8 cellular contexts compared by ENCODE assay signal in genomic region chr1:149888160-149888998, GRCh38. TPM values are rescaled to one million over a fixed set of nuclear protein-coding genes. Genes with fewer than 3 reads are reported as not detected.
DNase-seq lines count a peak whose midpoint lies in the region; ATAC-seq and TF ChIP-seq lines count a peak whose summit lies in the region.

No MANE protein-coding gene starts in this region.

- peak; percentile 5 for ATAC-seq in CD4-positive, alpha-beta T cell (ENCODE audit: poor library complexity)
- peak; percentile 21 for ATAC-seq in GM21390 (IDR thresholded peaks at IDR 0.05; ENCODE audit: unreplicated experiment)

- no peak overlapping the region for H3K4me3 Mint-ChIP-seq in CD4-positive, alpha-beta T cell

- peak overlapping the region; percentile 22; the same call in 1 of the 2 replicates for H2AFZ ChIP-seq in OCI-LY7 (ENCODE audit: low read length)

- H3K27me3 Mint-ChIP-seq in CD4-positive, alpha-beta T cell = no peaks in the 10 kb centered on the region

- DNase-seq in CD4-positive, alpha-beta T cell = peak; percentile 45 to 71 (median 60)
- peak; percentile 50 for DNase-seq in HuH-7.5 (ENCODE audit: low spot score)
- DNase-seq in OCI-LY7 (ENCODE audit: low spot score) = peak; percentile 94
- DNase-seq in activated T-cell treated with anti-CD3 and anti-CD28 coated beads for 4 hours = peak; percentile 57
- peak; percentile 96 for DNase-seq in esophagus muscularis mucosa (ENCODE audit: extremely low spot score)
- DNase-seq in myocyte (ENCODE audit: low read depth) = peak; percentile 91
- peak; percentile 55 to 59 for DNase-seq in stimulated activated CD8-positive, alpha-beta memory T cell treated with anti-CD3 and anti-CD28 coated beads, Interleukin-7, amount 100 ng/mL, for 4 hours (ENCODE audit: low read depth in 2 of 2)

- H3K79me2 ChIP-seq in OCI-LY7 (ENCODE audit: insufficient read depth, low read depth, low read length) = 0 out of 2 replicates have a peak, but pooled peaks cover 4% of the 10 kb centered on the region

- no peaks in the 10 kb centered on the region for H3K9me3 Mint-ChIP-seq in CD4-positive, alpha-beta T cell

- H3K9me2 ChIP-seq in OCI-LY7 (ENCODE audit: insufficient read depth, low read length) = no peaks in the 10 kb centered on the region

- POLR2A ChIA-PET in CD4-positive, alpha-beta T cell (lab: Charles Lee) = interaction anchor here (0.6 to 6.7 kb wide), 51 partner anchors 7 to 1393 kb away, joined by 3 to 259 read pairs (median 10); partner anchors contain the start of genes ANP32E, APH1A, BOLA1 and CIART
- POLR2A ChIA-PET in OCI-LY7 (lab: Charles Lee) = interaction anchor here (0.6 to 6.0 kb wide), 14 partner anchors 15 to 374 kb away, joined by 3 to 63 read pairs (median 5); partner anchors contain the start of gene SF3B4

- H3K4me1 Mint-ChIP-seq in CD4-positive, alpha-beta T cell (ENCODE audit: low read depth) = no peaks in the 10 kb centered on the region

- TSS peak; percentile 23 for BruUV-seq in OCI-LY7 (replicated peaks; lab: Mats Ljungman, UMichigan)

- H3K36me3 Mint-ChIP-seq in CD4-positive, alpha-beta T cell (ENCODE audit: low read depth) = no peaks in the 10 kb centered on the region

- H3K4me3 ChIP-seq in OCI-LY7 (ENCODE audit: low read depth, low read length, poor library complexity, severe bottlenecking) (peak overlapping the region; percentile 85), esophagus muscularis mucosa (peak overlapping the region; percentile 66 to 92 (median 80))

- H4K20me1 ChIP-seq in OCI-LY7 (ENCODE audit: insufficient read depth, low read length) = no peaks in the 10 kb centered on the region

- TF ChIP-seq POLR2A in esophagus muscularis mucosa (IDR thresholded peaks at IDR 0.05; ENCODE audit: low read depth) = peak; percentile 6

- peak overlapping the region; percentile 76 for H3K4me2 ChIP-seq in OCI-LY7 (ENCODE audit: low read length)

- no peaks in the 10 kb centered on the region for H3K9me3 ChIP-seq in CD4-positive, alpha-beta T cell (ENCODE audit: control insufficient read depth, low read length)
- H3K9me3 ChIP-seq in OCI-LY7 (ENCODE audit: low read length) = no peaks in the 10 kb centered on the region
- no peaks in the 10 kb centered on the region for H3K9me3 ChIP-seq in esophagus muscularis mucosa

- intact Hi-C loops in CD4-positive, alpha-beta T cell (cut with DNase I, micrococcal nuclease) = loop anchor here (1.0 to 2.0 kb wide), 4 partner anchors 11 to 162 kb away; partner anchors contain the start of genes BOLA1 (in 2 of the 2) and SF3B4 (in 2 of the 2)
- intact Hi-C loops in OCI-LY7 (cut with micrococcal nuclease; ENCODE audit: unreplicated experiment) = loop anchor here (1.0 to 10.0 kb wide), 3 partner anchors 38 to 276 kb away; partner anchors contain the start of gene SF3B4
- intact Hi-C loops in esophagus muscularis mucosa (cut with DNase I) = no loop called here

- TF ChIP-seq CTCF in CD4-positive, alpha-beta T cell (IDR thresholded peaks at IDR 0.05) = peak; percentile 60
- TF ChIP-seq CTCF in OCI-LY7 (conservative IDR thresholded peaks at IDR 0.05; ENCODE audit: low read length) (peak; percentile 78), esophagus muscularis mucosa (IDR thresholded peaks at IDR 0.05) (peak; percentile 58 to 61 (median 60))

- peaks cover 41% of the 10 kb centered on the region for H3K4me1 ChIP-seq in OCI-LY7 (ENCODE audit: insufficient read depth, low read length, poor library complexity, severe bottlenecking)
- peaks cover 18 to 36% (median 25%) of the 10 kb centered on the region in 4 donors for H3K4me1 ChIP-seq in esophagus muscularis mucosa

- H3K36me3 ChIP-seq in OCI-LY7 (ENCODE audit: insufficient read depth, low read length) = peaks cover 3% of the 10 kb centered on the region; the same call in 1 of the 2 replicates
- H3K36me3 ChIP-seq in esophagus muscularis mucosa = no peaks in the 10 kb centered on the region

- CTCF ChIA-PET in CD4-positive, alpha-beta T cell (lab: Charles Lee) = interaction anchor here (0.7 to 1.7 kb wide), 9 partner anchors 9 to 299 kb away, joined by 3 to 7 read pairs (median 4); partner anchors contain the start of gene BOLA1
- CTCF ChIA-PET in OCI-LY7 (lab: Charles Lee; ENCODE audit: unreplicated experiment) = no interaction called here

- 3% methylated on average over 28 of the region's 28 CpGs for WGBS in esophagus muscularis mucosa

- peak overlapping the region; percentile 96 for H3K27ac ChIP-seq in CD4-positive, alpha-beta T cell (ENCODE audit: low read depth, low read length)
- H3K27ac ChIP-seq in OCI-LY7 (ENCODE audit: low read depth, low read length, poor library complexity, severe bottlenecking) = peak overlapping the region; percentile 98
- peak overlapping the region; percentile 99 to 100 (median 99) for H3K27ac ChIP-seq in esophagus muscularis mucosa (replicated peaks in 1 of 4)

- no peak overlapping the region for H3K27ac Mint-ChIP-seq in CD4-positive, alpha-beta T cell

- no peak for TF ChIP-seq EP300 in esophagus muscularis mucosa (IDR thresholded peaks at IDR 0.05)

- no peaks in the 10 kb centered on the region for H3K27me3 ChIP-seq in CD4-positive, alpha-beta T cell (ENCODE audit: control insufficient read depth, insufficient read depth, low read length)
- peaks cover 0 to 3% (median 0%) of the 10 kb centered on the region in 4 donors for H3K27me3 ChIP-seq in esophagus muscularis mucosa

RNA-seq across cellular contexts. Expression of gene BOLA1, which starts 11.0 kb away (rescaled TPM):
- total RNA-seq in CD4-positive, alpha-beta T cell = 1 to 10 TPM; 4.6 to 6.4 TPM
- total RNA-seq in OCI-LY7 (2014; rRNA removed; shearing (Covaris generic)) = 9.4 and 9.6 TPM in 2 replicates
- total RNA-seq in OCI-LY7 (2022) (9.4 and 10.2 TPM in 2 replicates), esophagus muscularis mucosa (10 to 100 TPM; 31.1 to 45.8 (median 41.6) TPM), myocyte (12.5 and 20.2 TPM in 2 replicates)
- polyA plus RNA-seq in myocyte (2012) = 19.5 TPM

RNA-seq across cellular contexts. Expression of gene SV2A, which starts 29.3 kb away (rescaled TPM):
- total RNA-seq in CD4-positive, alpha-beta T cell = 1 to 10 TPM; 2.5 to 2.9 TPM
- 1.0 and 1.3 TPM in 2 replicates for total RNA-seq in OCI-LY7 (2014; rRNA removed; shearing (Covaris generic))
- 1.2 and 1.9 TPM in 2 replicates for total RNA-seq in OCI-LY7 (2022)
- total RNA-seq in esophagus muscularis mucosa = 1 to 10 TPM; 3.3 to 8.6 (median 5.5) TPM
- 3.0 and 4.0 TPM in 2 replicates for total RNA-seq in myocyte
- polyA plus RNA-seq in myocyte (2012) = 15.3 TPM

RNA-seq across cellular contexts. Expression of gene SF3B4, which starts 39.2 kb away (rescaled TPM):
- 10 to 100 TPM; 38.0 to 38.6 TPM for total RNA-seq in CD4-positive, alpha-beta T cell
- total RNA-seq in OCI-LY7 (2014; rRNA removed; shearing (Covaris generic)) = 16.7 and 18.0 TPM in 2 replicates
- total RNA-seq in OCI-LY7 (2022) = 64.6 and 70.4 TPM in 2 replicates
- 10 to 100 TPM; 12.1 to 21.6 (median 14.0) TPM for total RNA-seq in esophagus muscularis mucosa
- 11.0 and 11.8 TPM in 2 replicates for total RNA-seq in myocyte
- 48.5 TPM for polyA plus RNA-seq in myocyte (2012)

RNA-seq across cellular contexts. Expression of gene MTMR11, which starts 48.3 kb away (rescaled TPM):
- under 1 TPM; 0.49 to 0.70 TPM for total RNA-seq in CD4-positive, alpha-beta T cell
- total RNA-seq in OCI-LY7 (2014; rRNA removed; shearing (Covaris generic)) = 0.08 and 0.09 TPM in 2 replicates
- total RNA-seq in OCI-LY7 (2022) (0.24 TPM in 1 of 2 replicates, not detected in the other), esophagus muscularis mucosa (10 to 100 TPM in 2 of 4 donors, 1 to 10 TPM in 2; 7.3 to 15.0 (median 10.5) TPM), myocyte (2.3 and 2.4 TPM in 2 replicates)
- 8.1 TPM for polyA plus RNA-seq in myocyte (2012)

Comparison
In these comparisons a context has a peak if more than half of its experiments do, and no peak if none do; other contexts are left out.
1. Peak in every context shown above with its lines: DNase-seq, ATAC-seq, H3K4me3 ChIP-seq and H3K27ac ChIP-seq.